Comparison of ENCODE assay signal across 8 cellular contexts in genomic region chr18:62522510-62523254, GRCh38. TPM values are rescaled to one million over a fixed set of nuclear protein-coding genes. Genes with fewer than 3 reads are reported as not detected.
A peak's percentile ranks its signal among the peaks of the same experiment; 100 is the strongest.
DNase-seq lines count a peak whose midpoint lies in the region; ATAC-seq and TF ChIP-seq lines count a peak whose summit lies in the region.

Gene ZCCHC2 (plus strand): TSS chr18:62523025. CDS start chr18:62523425, 400 bp downstream.

- no peaks in the 10 kb centered on the region for H3K36me3 ChIP-seq in testis (ENCODE audit: low read depth, missing control alignments)

- WGBS in testis, 2 donors: 1% methylated on average over 22 of the region's 87 CpGs; no CpG with 5 or more reads in 1 of the 2 donors

- peaks cover 15 to 22% of the 10 kb centered on the region in 2 donors for H3K36me3 Mint-ChIP-seq in activated naive CD4-positive, alpha-beta T cell treated with anti-CD3 and anti-CD28 coated beads, Interleukin-2, amount 50 U/mL, for 72 hours

- H3K27ac ChIP-seq in testis: peak within 1 kb of the TSS; percentile 96 to 97

- H3K9me3 Mint-ChIP-seq in activated naive CD4-positive, alpha-beta T cell treated with anti-CD3 and anti-CD28 coated beads, Interleukin-2, amount 50 U/mL, for 72 hours: no peaks in the 10 kb centered on the region

- intact Hi-C loops in testis (cut with DNase I; ENCODE audit: low total_unique reads): no loop called here

- H3K27ac Mint-ChIP-seq in activated naive CD4-positive, alpha-beta T cell treated with anti-CD3 and anti-CD28 coated beads, Interleukin-2, amount 50 U/mL, for 72 hours: peak within 1 kb of the TSS; percentile 91 to 95

- TF ChIP-seq POLR2A in testis (IDR thresholded peaks at IDR 0.05): peak; percentile 62

- DNase-seq in NCI-H1092 treated with DMSO at 0.1 percent for 48 hours (lab: John Stamatoyannopoulos, UW): peak; percentile 99
- DNase-seq in SKM-1 (lab: John Stamatoyannopoulos, UW; ENCODE audit: unreplicated experiment): peak; percentile 89
- DNase-seq in activated naive CD4-positive, alpha-beta T cell treated with anti-CD3 and anti-CD28 coated beads, Interleukin-2, amount 50 U/mL, for 72 hours (ENCODE audit: low spot score in 2 of 2): peak; percentile 98 to 99
- DNase-seq in glomerular endothelial cell (ENCODE audit: extremely low read depth, low read depth, low spot score): no peak
- DNase-seq in omental fat pad (ENCODE audit: low spot score): peak; percentile 80
- peak; percentile 98 for DNase-seq in testis

- peak within 1 kb of the TSS; percentile 94 for H3K4me3 ChIP-seq in GM08714 (ENCODE audit: low read length)
- peak within 1 kb of the TSS; percentile 74 to 96 for H3K4me3 ChIP-seq in testis

- no peak for TF ChIP-seq CTCF in omental fat pad (IDR thresholded peaks at IDR 0.05)
- TF ChIP-seq CTCF in testis (IDR thresholded peaks at IDR 0.05): no peak

- H3K27me3 ChIP-seq in testis: no peaks in the 10 kb centered on the region

- H3K4me1 ChIP-seq in testis: peaks cover 14% of the 10 kb centered on the region

- no peaks in the 10 kb centered on the region for H3K9me3 ChIP-seq in testis

- ATAC-seq in HG02610 (IDR thresholded peaks at IDR 0.05; ENCODE audit: unreplicated experiment) (peak; percentile 71), omental fat pad (ENCODE audit: low FRiP score) (peak; percentile 89)
- peak; percentile 76 to 85 for ATAC-seq in activated naive CD4-positive, alpha-beta T cell treated with anti-CD3 and anti-CD28 coated beads, Interleukin-2, amount 50 U/mL, for 72 hours

RNA-seq across cellular contexts. Expression of gene ZCCHC2, which starts in this region (rescaled TPM):
- 10 to 100 TPM; 33.8 to 66.0 TPM for total RNA-seq in activated naive CD4-positive, alpha-beta T cell treated with anti-CD3 and anti-CD28 coated beads, Interleukin-2, amount 50 U/mL, for 72 hours
- total RNA-seq in glomerular endothelial cell: 18.1 and 23.2 TPM in 2 replicates
- 10 to 100 TPM; 22.1 to 37.1 (median 30.7) TPM for total RNA-seq in omental fat pad
- 10 to 100 TPM; 46.2 to 56.9 TPM for total RNA-seq in testis
- 51.6 TPM for polyA plus RNA-seq in testis (ENCODE audit: insufficient read depth, low read depth, low replicate concordance)
